7 cellular contexts compared by ENCODE assay signal in genomic region chr11:61967924-61968757, GRCh38. TPM values are rescaled to one million over a fixed set of nuclear protein-coding genes. Genes with fewer than 3 reads are reported as not detected.
DNase-seq lines count a peak whose midpoint lies in the region; ATAC-seq lines count a peak whose summit lies in the region.

No MANE protein-coding gene starts in this region.

- peak overlapping the region; percentile 90 for H3K27ac Mint-ChIP-seq in activated T-helper 17 cell treated with anti-CD3 and anti-CD28 coated beads, Interleukin-2, amount 50 U/mL, for 72 hours

- H3K4me1 Mint-ChIP-seq in activated T-helper 17 cell treated with anti-CD3 and anti-CD28 coated beads, Interleukin-2, amount 50 U/mL, for 72 hours = peaks cover 52% of the 10 kb centered on the region

- peak overlapping the region; percentile 96 for H3K4me3 Mint-ChIP-seq in activated T-helper 17 cell treated with anti-CD3 and anti-CD28 coated beads, Interleukin-2, amount 50 U/mL, for 72 hours

- H3K27me3 Mint-ChIP-seq in activated T-helper 17 cell treated with anti-CD3 and anti-CD28 coated beads, Interleukin-2, amount 50 U/mL, for 72 hours = no peaks in the 10 kb centered on the region

- H3K9me3 Mint-ChIP-seq in activated T-helper 17 cell treated with anti-CD3 and anti-CD28 coated beads, Interleukin-2, amount 50 U/mL, for 72 hours = no peaks in the 10 kb centered on the region

- DNase-seq in NCI-H774 (lab: John Stamatoyannopoulos, UW) = peak; percentile 55
- DNase-seq in foreskin melanocyte = peak; percentile 32
- DNase-seq in nucleus accumbens (lab: John Stamatoyannopoulos, UW) = peak in 39 of 56 donors; percentile 39 to 85 (median 72)

- ATAC-seq in GM18517 (IDR thresholded peaks at IDR 0.05; ENCODE audit: unreplicated experiment) = peak; percentile 16
- peak; percentile 27 for ATAC-seq in HG02970 (IDR thresholded peaks at IDR 0.05; ENCODE audit: low FRiP score, unreplicated experiment)
- peak; percentile 36 for ATAC-seq in activated T-helper 17 cell treated with anti-CD3 and anti-CD28 coated beads, Interleukin-2, amount 50 U/mL, for 72 hours (replicated peaks)
- no peak for ATAC-seq in HG02870 (IDR thresholded peaks at IDR 0.05; ENCODE audit: unreplicated experiment)

- H3K36me3 Mint-ChIP-seq in activated T-helper 17 cell treated with anti-CD3 and anti-CD28 coated beads, Interleukin-2, amount 50 U/mL, for 72 hours (ENCODE audit: low read depth) = peaks cover 38% of the 10 kb centered on the region

RNA-seq across cellular contexts. Expression of gene FTH1, which starts 0.7 kb away (rescaled TPM):
- total RNA-seq in activated T-helper 17 cell treated with anti-CD3 and anti-CD28 coated beads, Interleukin-2, amount 50 U/mL, for 72 hours = 1,000 to 10,000 TPM in 1 of 2 donors, 100 to 1,000 TPM in 1; 701 to 1,114 TPM

RNA-seq across cellular contexts. Expression of gene BEST1, which starts 18.0 kb away (rescaled TPM):
- total RNA-seq in activated T-helper 17 cell treated with anti-CD3 and anti-CD28 coated beads, Interleukin-2, amount 50 U/mL, for 72 hours = under 1 TPM; 0.05 to 0.24 TPM

RNA-seq across cellular contexts. Expression of gene RAB3IL1, which starts 50.8 kb away (rescaled TPM):
- total RNA-seq in activated T-helper 17 cell treated with anti-CD3 and anti-CD28 coated beads, Interleukin-2, amount 50 U/mL, for 72 hours = not detected
